Comparison of ENCODE assay signal across 1 cellular context in the genomic region with DNA sequence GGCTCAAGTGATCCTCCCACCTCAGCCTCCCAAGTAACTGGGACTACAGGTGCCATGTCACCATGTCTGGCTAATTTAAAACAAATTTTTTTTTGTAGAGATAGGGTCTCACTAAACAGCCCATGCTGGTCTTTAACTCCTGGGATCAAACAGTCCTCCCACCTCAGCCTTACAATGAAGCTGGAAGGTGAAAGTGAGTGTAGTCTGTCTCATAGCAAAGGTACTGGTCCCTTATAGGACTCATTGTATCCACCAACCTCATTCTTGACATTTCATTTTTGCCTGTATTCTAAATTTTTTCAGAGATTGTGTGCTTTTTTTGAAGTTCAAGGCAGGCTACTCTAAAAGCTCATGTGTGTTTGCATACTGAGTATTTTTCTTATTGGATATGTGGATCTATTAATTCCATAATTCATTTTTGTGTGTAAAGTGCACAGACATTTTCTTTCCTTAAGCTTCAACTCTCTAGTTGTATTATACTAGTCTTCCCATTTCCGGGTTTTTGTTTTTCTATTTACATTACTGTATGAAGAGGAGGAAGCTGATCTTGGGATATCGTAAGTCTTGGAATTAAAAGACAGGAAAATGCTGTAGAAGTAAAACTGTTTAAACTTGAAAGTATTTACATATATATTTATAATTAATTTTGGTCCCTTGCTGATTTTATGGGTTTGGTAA.
TF ChIP-seq lines count a peak whose summit lies in the region.

No MANE protein-coding gene starts in this region.

TF ChIP-seq in GM12878, 131 proteins besides CTCF, POLR2A, EP300 and RAD21:
- TF ChIP-seq SMAD5 (IDR thresholded peaks at IDR 0.05; ENCODE audit: low read depth) (no peak), ZNF274 (IDR thresholded peaks at IDR 0.05; ENCODE audit: insufficient read depth, insufficient read length) (no peak), ZNF24 (IDR thresholded peaks at IDR 0.05) (no peak)
- TF ChIP-seq, protein P1, sequence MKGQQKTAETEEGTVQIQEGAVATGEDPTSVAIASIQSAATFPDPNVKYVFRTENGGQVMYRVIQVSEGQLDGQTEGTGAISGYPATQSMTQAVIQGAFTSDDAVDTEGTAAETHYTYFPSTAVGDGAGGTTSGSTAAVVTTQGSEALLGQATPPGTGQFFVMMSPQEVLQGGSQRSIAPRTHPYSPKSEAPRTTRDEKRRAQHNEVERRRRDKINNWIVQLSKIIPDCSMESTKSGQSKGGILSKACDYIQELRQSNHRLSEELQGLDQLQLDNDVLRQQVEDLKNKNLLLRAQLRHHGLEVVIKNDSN (IDR thresholded peaks at IDR 0.05; ENCODE audit: borderline replicate concordance, extremely low read length, insufficient read depth, low read depth, low read length) = no peak
- TF ChIP-seq, protein P2, sequence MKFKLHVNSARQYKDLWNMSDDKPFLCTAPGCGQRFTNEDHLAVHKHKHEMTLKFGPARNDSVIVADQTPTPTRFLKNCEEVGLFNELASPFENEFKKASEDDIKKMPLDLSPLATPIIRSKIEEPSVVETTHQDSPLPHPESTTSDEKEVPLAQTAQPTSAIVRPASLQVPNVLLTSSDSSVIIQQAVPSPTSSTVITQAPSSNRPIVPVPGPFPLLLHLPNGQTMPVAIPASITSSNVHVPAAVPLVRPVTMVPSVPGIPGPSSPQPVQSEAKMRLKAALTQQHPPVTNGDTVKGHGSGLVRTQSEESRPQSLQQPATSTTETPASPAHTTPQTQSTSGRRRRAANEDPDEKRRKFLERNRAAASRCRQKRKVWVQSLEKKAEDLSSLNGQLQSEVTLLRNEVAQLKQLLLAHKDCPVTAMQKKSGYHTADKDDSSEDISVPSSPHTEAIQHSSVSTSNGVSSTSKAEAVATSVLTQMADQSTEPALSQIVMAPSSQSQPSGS (IDR thresholded peaks at IDR 0.05; ENCODE audit: low read length) = no peak
- TF ChIP-seq, protein P3, sequence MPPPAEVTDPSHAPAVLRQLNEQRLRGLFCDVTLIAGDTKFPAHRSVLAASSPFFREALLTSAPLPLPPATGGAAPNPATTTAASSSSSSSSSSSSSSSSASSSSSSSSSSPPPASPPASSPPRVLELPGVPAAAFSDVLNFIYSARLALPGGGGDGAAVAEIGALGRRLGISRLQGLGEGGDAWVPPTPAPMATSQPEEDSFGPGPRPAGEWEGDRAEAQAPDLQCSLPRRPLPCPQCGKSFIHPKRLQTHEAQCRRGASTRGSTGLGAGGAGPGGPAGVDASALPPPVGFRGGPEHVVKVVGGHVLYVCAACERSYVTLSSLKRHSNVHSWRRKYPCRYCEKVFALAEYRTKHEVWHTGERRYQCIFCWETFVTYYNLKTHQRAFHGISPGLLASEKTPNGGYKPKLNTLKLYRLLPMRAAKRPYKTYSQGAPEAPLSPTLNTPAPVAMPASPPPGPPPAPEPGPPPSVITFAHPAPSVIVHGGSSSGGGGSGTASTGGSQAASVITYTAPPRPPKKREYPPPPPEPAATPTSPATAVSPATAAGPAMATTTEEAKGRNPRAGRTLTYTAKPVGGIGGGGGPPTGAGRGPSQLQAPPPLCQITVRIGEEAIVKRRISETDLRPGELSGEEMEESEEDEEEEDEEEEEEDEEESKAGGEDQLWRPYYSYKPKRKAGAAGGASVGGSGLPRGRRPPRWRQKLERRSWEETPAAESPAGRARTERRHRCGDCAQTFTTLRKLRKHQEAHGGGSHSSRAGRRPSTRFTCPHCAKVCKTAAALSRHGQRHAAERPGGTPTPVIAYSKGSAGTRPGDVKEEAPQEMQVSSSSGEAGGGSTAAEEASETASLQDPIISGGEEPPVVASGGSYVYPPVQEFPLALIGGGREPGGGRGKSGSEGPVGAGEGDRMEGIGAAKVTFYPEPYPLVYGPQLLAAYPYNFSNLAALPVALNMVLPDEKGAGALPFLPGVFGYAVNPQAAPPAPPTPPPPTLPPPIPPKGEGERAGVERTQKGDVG (CRISPR knock-in tag; IDR thresholded peaks at IDR 0.05) = no peak
- TF ChIP-seq, protein P4, sequence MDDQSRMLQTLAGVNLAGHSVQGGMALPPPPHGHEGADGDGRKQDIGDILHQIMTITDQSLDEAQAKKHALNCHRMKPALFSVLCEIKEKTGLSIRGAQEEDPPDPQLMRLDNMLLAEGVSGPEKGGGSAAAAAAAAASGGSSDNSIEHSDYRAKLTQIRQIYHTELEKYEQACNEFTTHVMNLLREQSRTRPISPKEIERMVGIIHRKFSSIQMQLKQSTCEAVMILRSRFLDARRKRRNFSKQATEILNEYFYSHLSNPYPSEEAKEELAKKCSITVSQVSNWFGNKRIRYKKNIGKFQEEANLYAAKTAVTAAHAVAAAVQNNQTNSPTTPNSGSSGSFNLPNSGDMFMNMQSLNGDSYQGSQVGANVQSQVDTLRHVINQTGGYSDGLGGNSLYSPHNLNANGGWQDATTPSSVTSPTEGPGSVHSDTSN (IDR thresholded peaks at IDR 0.05; ENCODE audit: insufficient replicate concordance, low read depth, low read length) = no peak
